ENCODE assay signal across 1 cellular context in the genomic region with DNA sequence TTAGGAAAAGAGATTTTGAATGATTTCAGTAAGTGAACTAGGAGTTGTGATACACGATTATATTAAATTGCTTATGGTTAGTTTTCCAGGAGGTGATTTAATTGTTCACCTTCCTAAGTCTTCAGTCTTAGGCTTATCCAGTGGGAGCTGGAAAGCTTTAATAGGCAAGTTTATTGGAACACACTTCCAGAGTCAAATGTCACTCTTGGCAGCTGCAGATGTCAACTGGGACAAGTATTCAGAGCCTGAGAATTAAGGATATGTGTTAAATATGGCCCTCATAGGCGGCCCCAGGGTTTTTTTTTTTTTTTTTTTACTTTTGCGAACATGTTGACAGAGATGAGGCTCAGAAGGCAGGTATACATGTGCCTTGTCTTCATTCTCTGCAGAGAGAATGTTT.
TF ChIP-seq lines count a peak whose summit lies in the region.

No MANE protein-coding gene starts in this region.

TF ChIP-seq in A549, 52 proteins besides CTCF, POLR2A, EP300 and RAD21 (continued from another document):
- TF ChIP-seq, protein P1, sequence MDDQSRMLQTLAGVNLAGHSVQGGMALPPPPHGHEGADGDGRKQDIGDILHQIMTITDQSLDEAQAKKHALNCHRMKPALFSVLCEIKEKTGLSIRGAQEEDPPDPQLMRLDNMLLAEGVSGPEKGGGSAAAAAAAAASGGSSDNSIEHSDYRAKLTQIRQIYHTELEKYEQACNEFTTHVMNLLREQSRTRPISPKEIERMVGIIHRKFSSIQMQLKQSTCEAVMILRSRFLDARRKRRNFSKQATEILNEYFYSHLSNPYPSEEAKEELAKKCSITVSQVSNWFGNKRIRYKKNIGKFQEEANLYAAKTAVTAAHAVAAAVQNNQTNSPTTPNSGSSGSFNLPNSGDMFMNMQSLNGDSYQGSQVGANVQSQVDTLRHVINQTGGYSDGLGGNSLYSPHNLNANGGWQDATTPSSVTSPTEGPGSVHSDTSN (IDR thresholded peaks at IDR 0.05) = no peak
- TF ChIP-seq KDM1A (IDR thresholded peaks at IDR 0.05; ENCODE audit: low read depth) (no peak), CEBPB (IDR thresholded peaks at IDR 0.05) (no peak), SMC3 (IDR thresholded peaks at IDR 0.05) (no peak), RARB (CRISPR knock-in tag; IDR thresholded peaks at IDR 0.05) (no peak), ZFP36 (IDR thresholded peaks at IDR 0.05; ENCODE audit: borderline replicate concordance, partially characterized antibody) (no peak), ZNF302 (CRISPR knock-in tag; IDR thresholded peaks at IDR 0.05) (no peak), RFX5 (IDR thresholded peaks at IDR 0.05) (no peak)
- TF ChIP-seq, protein P2, sequence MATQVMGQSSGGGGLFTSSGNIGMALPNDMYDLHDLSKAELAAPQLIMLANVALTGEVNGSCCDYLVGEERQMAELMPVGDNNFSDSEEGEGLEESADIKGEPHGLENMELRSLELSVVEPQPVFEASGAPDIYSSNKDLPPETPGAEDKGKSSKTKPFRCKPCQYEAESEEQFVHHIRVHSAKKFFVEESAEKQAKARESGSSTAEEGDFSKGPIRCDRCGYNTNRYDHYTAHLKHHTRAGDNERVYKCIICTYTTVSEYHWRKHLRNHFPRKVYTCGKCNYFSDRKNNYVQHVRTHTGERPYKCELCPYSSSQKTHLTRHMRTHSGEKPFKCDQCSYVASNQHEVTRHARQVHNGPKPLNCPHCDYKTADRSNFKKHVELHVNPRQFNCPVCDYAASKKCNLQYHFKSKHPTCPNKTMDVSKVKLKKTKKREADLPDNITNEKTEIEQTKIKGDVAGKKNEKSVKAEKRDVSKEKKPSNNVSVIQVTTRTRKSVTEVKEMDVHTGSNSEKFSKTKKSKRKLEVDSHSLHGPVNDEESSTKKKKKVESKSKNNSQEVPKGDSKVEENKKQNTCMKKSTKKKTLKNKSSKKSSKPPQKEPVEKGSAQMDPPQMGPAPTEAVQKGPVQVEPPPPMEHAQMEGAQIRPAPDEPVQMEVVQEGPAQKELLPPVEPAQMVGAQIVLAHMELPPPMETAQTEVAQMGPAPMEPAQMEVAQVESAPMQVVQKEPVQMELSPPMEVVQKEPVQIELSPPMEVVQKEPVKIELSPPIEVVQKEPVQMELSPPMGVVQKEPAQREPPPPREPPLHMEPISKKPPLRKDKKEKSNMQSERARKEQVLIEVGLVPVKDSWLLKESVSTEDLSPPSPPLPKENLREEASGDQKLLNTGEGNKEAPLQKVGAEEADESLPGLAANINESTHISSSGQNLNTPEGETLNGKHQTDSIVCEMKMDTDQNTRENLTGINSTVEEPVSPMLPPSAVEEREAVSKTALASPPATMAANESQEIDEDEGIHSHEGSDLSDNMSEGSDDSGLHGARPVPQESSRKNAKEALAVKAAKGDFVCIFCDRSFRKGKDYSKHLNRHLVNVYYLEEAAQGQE (IDR thresholded peaks at IDR 0.05) = no peak
- TF ChIP-seq, protein P3, sequence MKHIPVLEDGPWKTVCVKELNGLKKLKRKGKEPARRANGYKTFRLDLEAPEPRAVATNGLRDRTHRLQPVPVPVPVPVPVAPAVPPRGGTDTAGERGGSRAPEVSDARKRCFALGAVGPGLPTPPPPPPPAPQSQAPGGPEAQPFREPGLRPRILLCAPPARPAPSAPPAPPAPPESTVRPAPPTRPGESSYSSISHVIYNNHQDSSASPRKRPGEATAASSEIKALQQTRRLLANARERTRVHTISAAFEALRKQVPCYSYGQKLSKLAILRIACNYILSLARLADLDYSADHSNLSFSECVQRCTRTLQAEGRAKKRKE (CRISPR knock-in tag; IDR thresholded peaks at IDR 0.05; ENCODE audit: low read depth) = no peak
- TF ChIP-seq, protein P4, sequence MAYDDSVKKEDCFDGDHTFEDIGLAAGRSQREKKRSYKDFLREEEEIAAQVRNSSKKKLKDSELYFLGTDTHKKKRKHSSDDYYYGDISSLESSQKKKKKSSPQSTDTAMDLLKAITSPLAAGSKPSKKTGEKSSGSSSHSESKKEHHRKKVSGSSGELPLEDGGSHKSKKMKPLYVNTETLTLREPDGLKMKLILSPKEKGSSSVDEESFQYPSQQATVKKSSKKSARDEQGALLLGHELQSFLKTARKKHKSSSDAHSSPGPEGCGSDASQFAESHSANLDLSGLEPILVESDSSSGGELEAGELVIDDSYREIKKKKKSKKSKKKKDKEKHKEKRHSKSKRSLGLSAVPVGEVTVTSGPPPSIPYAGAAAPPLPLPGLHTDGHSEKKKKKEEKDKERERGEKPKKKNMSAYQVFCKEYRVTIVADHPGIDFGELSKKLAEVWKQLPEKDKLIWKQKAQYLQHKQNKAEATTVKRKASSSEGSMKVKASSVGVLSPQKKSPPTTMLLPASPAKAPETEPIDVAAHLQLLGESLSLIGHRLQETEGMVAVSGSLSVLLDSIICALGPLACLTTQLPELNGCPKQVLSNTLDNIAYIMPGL (CRISPR knock-in tag; IDR thresholded peaks at IDR 0.05; ENCODE audit: borderline replicate concordance) = no peak
